26 cellular contexts compared by ENCODE assay signal in the genomic region with DNA sequence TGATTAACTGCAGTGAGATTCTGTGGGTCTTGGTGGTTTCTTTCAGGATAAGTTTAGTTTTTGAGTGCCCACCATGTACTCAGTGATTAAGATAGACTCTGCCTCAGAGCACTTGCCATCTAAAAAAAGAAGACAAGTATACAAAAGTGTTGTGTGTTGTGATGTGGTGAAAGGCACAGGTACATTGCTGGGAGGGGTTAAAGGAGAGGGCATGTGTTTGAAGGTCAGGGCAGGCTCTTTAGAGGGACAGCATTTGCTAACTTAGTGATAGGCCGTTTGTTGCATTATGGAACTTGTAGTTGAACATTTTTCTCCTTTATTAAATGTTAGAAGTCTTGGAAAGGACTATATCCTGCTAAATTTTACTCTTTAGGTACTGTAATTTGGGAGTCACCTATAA. TPM values are rescaled to one million over a fixed set of nuclear protein-coding genes. Genes with fewer than 3 reads are reported as not detected.
DNase-seq lines count a peak whose midpoint lies in the region; ATAC-seq and TF ChIP-seq lines count a peak whose summit lies in the region.
"Had no signal": no experiment of that assay in that cellular context is flagged by ENCODE, and none has a peak within 500 bp of the region (broad histone marks: within the 10 kb centered on the region; RNA-seq: fewer than 3 reads in every experiment).

No MANE protein-coding gene starts in this region.

- H3K9me3 Mint-ChIP-seq in H9 (no peaks in the 10 kb centered on the region), type B pancreatic cell (no peaks in the 10 kb centered on the region)
- no peaks in the 10 kb centered on the region for H3K9me3 Mint-ChIP-seq in central memory CD8-positive, alpha-beta T cell
- H3K9me3 Mint-ChIP-seq: immature natural killer cell; neural crest cell; stimulated activated naive CD8-positive, alpha-beta T cell treated with anti-CD3 and anti-CD28 coated beads, Interleukin-15, Interleukin-2, amounts not matched to agents 100 ng/mL and 50 ng/mL, for 24 hours had no signal

- no peak overlapping the region for H2BK12ac ChIP-seq in H9 (ENCODE audit: insufficient read length, low read depth, low read length)

- H4K91ac ChIP-seq in H9 (ENCODE audit: insufficient read length, low read depth, low read length) = no peak overlapping the region

- H3K4me1 ChIP-seq in cardiac muscle cell (ENCODE audit: low read depth) (peaks cover 6% of the 10 kb centered on the region), right atrium auricular region (peaks cover 0 to 4% of the 10 kb centered on the region in 2 donors), H9 (ENCODE audit: insufficient read depth, low read length) (no peaks in the 10 kb centered on the region), GM23248 (ENCODE audit: insufficient read depth) (peaks cover 32% of the 10 kb centered on the region)
- H3K4me1 ChIP-seq: BLaER1, pancreas had no signal

- H3K4me2 ChIP-seq in H9 (ENCODE audit: insufficient read depth, insufficient read length, low read length) (no peak overlapping the region), GM23248 (ENCODE audit: unreplicated experiment) (no peak overlapping the region)
- H3K4me2 ChIP-seq: BLaER1 had no signal

- no peak overlapping the region for H4K5ac ChIP-seq in H9 (ENCODE audit: insufficient read length, low read depth, low read length)

- H2BK120ac ChIP-seq in H9 (ENCODE audit: low read depth, low read length, poor library complexity, severe bottlenecking) = no peak overlapping the region

- H2AFZ ChIP-seq in H9 (ENCODE audit: low read length) (no peak overlapping the region), GM23248 (no peak overlapping the region)

- no peak overlapping the region for H3K4me3 ChIP-seq in cardiac muscle cell
- H3K4me3 ChIP-seq in right atrium auricular region = no peak overlapping the region
- H3K4me3 ChIP-seq in GM23248 = no peak overlapping the region
- H3K4me3 ChIP-seq: BLaER1, HAP-1, pancreas, thoracic aorta had no signal

- H3K9me3 ChIP-seq in cardiac muscle cell (ENCODE audit: low read depth) (no peaks in the 10 kb centered on the region), right atrium auricular region (no peaks in the 10 kb centered on the region), H9 (ENCODE audit: control insufficient read depth, low read depth, low read length) (no peaks in the 10 kb centered on the region), GM23248 (ENCODE audit: low read depth) (no peaks in the 10 kb centered on the region)
- H3K9me3 ChIP-seq: BLaER1, HAP-1, pancreas, thoracic aorta had no signal

- H2BK15ac ChIP-seq in H9 (ENCODE audit: low read depth, low read length) = no peak overlapping the region

- TF ChIP-seq CTCF in cardiac muscle cell (IDR thresholded peaks at IDR 0.05; ENCODE audit: low read depth, low read length) = no peak
- no peak for TF ChIP-seq CTCF in right atrium auricular region (IDR thresholded peaks at IDR 0.05)
- TF ChIP-seq CTCF in H9 (conservative IDR thresholded peaks at IDR 0.05) = no peak
- no peak for TF ChIP-seq CTCF in type B pancreatic cell (conservative IDR thresholded peaks at IDR 0.05)
- TF ChIP-seq CTCF in GM13976 (IDR thresholded peaks at IDR 0.05; ENCODE audit: borderline replicate concordance, control extremely low read depth, extremely low read depth, insufficient read depth, missing control alignments) = no peak

- no peak overlapping the region for H3K23ac ChIP-seq in H9 (ENCODE audit: insufficient read length, low read depth, low read length)

- H3K9ac ChIP-seq in H9 (ENCODE audit: extremely low read depth, insufficient read length, low read length) (no peak overlapping the region), GM23248 (no peak overlapping the region)
- H3K9ac ChIP-seq: BLaER1 had no signal

- no peaks in the 10 kb centered on the region for H3K27me3 Mint-ChIP-seq in H9 (ENCODE audit: low read depth)
- no peaks in the 10 kb centered on the region for H3K27me3 Mint-ChIP-seq in central memory CD8-positive, alpha-beta T cell
- no peaks in the 10 kb centered on the region for H3K27me3 Mint-ChIP-seq in type B pancreatic cell
- H3K27me3 Mint-ChIP-seq: stimulated activated naive CD8-positive, alpha-beta T cell treated with anti-CD3 and anti-CD28 coated beads, Interleukin-15, Interleukin-2, amounts not matched to agents 100 ng/mL and 50 ng/mL, for 24 hours had no signal

- no peak overlapping the region for H3K56ac ChIP-seq in H9 (ENCODE audit: insufficient read length, low read depth, low read length)

- in situ Hi-C loops in GM13976 (cut with MboI; ENCODE audit: low sequenced_read_pairs, unreplicated experiment) = no loop called here
- in situ Hi-C loops in GM23248 (cut with MboI) = no loop called here

- peaks cover 8% of the 10 kb centered on the region; the same call in 1 of the 2 replicates for H3K79me2 ChIP-seq in H9 (ENCODE audit: insufficient read depth, low read length)
- H3K79me2 ChIP-seq in GM23248 (ENCODE audit: insufficient read depth) = peaks cover 80% of the 10 kb centered on the region

- H3K79me1 ChIP-seq in H9 (ENCODE audit: insufficient read depth, low read depth, low read length, poor library complexity, severe bottlenecking) = peaks cover 5% of the 10 kb centered on the region

- H3K18ac ChIP-seq in H9 (ENCODE audit: insufficient read length, low read depth, low read length) = no peak overlapping the region

- no peak overlapping the region for H3K14ac ChIP-seq in H9 (ENCODE audit: insufficient read depth, low read length)

- peak overlapping the region; percentile 18 to 40 (median 31); a peak in 2 of 7 replicates for H3K27ac Mint-ChIP-seq in H9
- H3K27ac Mint-ChIP-seq in central memory CD8-positive, alpha-beta T cell (ENCODE audit: low read depth) = peak overlapping the region; percentile 36
- peak overlapping the region; percentile 44 for H3K27ac Mint-ChIP-seq in type B pancreatic cell
- H3K27ac Mint-ChIP-seq: stimulated activated naive CD8-positive, alpha-beta T cell treated with anti-CD3 and anti-CD28 coated beads, Interleukin-15, Interleukin-2, amounts not matched to agents 100 ng/mL and 50 ng/mL, for 24 hours had no signal

- no CpG with 5 or more reads among the region's 1 CpG for WGBS in H9 (ENCODE audit: extremely low coverage, insufficient read length, low lambda C conversion rate)
- WGBS in GM23248 (ENCODE audit: low coverage in 1 of 2, low lambda C conversion rate in 2 of 2, missing lambda C conversion rate in 2 of 2), 2 experiments = 64 to 87% methylated on average over 1 of the region's 1 CpG

- H3K4me1 Mint-ChIP-seq in H9 (peaks cover 12 to 23% of the 10 kb centered on the region in 2 experiments), type B pancreatic cell (ENCODE audit: unreplicated experiment) (no peaks in the 10 kb centered on the region)
- peaks cover 19% of the 10 kb centered on the region for H3K4me1 Mint-ChIP-seq in central memory CD8-positive, alpha-beta T cell
- H3K4me1 Mint-ChIP-seq: neural crest cell had no signal

- no peak overlapping the region for H4K8ac ChIP-seq in H9 (replicated peaks; ENCODE audit: insufficient read length, low read depth, low read length)

- peaks cover 75% of the 10 kb centered on the region for H3F3A ChIP-seq in GM23248 (ENCODE audit: insufficient read depth)

- H3T11ph ChIP-seq in H9 (ENCODE audit: low read length) = no peak overlapping the region

- H2BK5ac ChIP-seq in H9 (ENCODE audit: insufficient read length, low read length) = no peak overlapping the region

- no peaks in the 10 kb centered on the region for H3K23me2 ChIP-seq in H9 (ENCODE audit: insufficient read length, low read depth, low read length, poor library complexity, severe bottlenecking)

- peak overlapping the region; percentile 47 for H3K27ac ChIP-seq in cardiac muscle cell
- H3K27ac ChIP-seq in right atrium auricular region = no peak overlapping the region
- H3K27ac ChIP-seq in H9 (ENCODE audit: insufficient read length, low read depth, low read length) = no peak overlapping the region
- H3K27ac ChIP-seq in GM23248 = no peak overlapping the region
- H3K27ac ChIP-seq: BLaER1, brain microvascular endothelial cell, pancreas, thoracic aorta had no signal

- peaks cover 76% of the 10 kb centered on the region for H3K36me3 ChIP-seq in cardiac muscle cell
- peaks cover 96% of the 10 kb centered on the region for H3K36me3 ChIP-seq in right atrium auricular region
- H3K36me3 ChIP-seq in GM23248 (ENCODE audit: low read depth) = peaks cover 83% of the 10 kb centered on the region

- H3K27me3 ChIP-seq in cardiac muscle cell (no peaks in the 10 kb centered on the region), right atrium auricular region (no peaks in the 10 kb centered on the region), H9 (ENCODE audit: insufficient read depth, low read length) (no peaks in the 10 kb centered on the region), GM23248 (replicated peaks; ENCODE audit: insufficient read depth) (no peaks in the 10 kb centered on the region)
- H3K27me3 ChIP-seq: BLaER1, brain microvascular endothelial cell, pancreas had no signal

- H3K4me3 Mint-ChIP-seq in H9 (no peak overlapping the region), type B pancreatic cell (no peak overlapping the region)
- H3K4me3 Mint-ChIP-seq in central memory CD8-positive, alpha-beta T cell = no peak overlapping the region
- H3K4me3 Mint-ChIP-seq: immature natural killer cell; neural crest cell; stimulated activated naive CD8-positive, alpha-beta T cell treated with anti-CD3 and anti-CD28 coated beads, Interleukin-15, Interleukin-2, amounts not matched to agents 100 ng/mL and 50 ng/mL, for 24 hours had no signal

- H3K9me2 ChIP-seq in GM23248 (ENCODE audit: insufficient read depth) = no peaks in the 10 kb centered on the region

- H3K4ac ChIP-seq in H9 (ENCODE audit: low read depth, low read length) = no peak overlapping the region

- DNase-seq in cardiac muscle cell (ENCODE audit: low read depth in 1 of 2, low spot score in 1 of 2) = no peak
- no peak for DNase-seq in right atrium auricular region (ENCODE audit: low spot score)
- DNase-seq in H9 = no peak
- no peak for DNase-seq in central memory CD8-positive, alpha-beta T cell (ENCODE audit: low spot score in 2 of 2)
- no peak for DNase-seq in type B pancreatic cell (ENCODE audit: extremely low spot score, unreplicated experiment)
- DNase-seq in GM13976 (ENCODE audit: low spot score) = no peak
- no peak for DNase-seq in GM23248
- DNase-seq: activated CD4-positive, alpha-beta T cell treated with anti-CD3 and anti-CD28 coated beads, Interleukin-2, amount 50 U/mL, for 4 hours; activated CD4-positive, CD25-positive, alpha-beta regulatory T cell; activated CD8-positive, alpha-beta memory T cell treated with anti-CD3 and anti-CD28 coated beads, Interleukin-2, amount 50 U/mL, for 48 hours; brain microvascular endothelial cell; immature natural killer cell; Karpas-422; mesenchymal stem cell; NCI-H1930; NCI-H2171 treated with DMSO at 0.1 percent for 48 hours; NCI-H510A treated with DMSO at 0.1 percent for 48 hours; pancreas; retina; RPMI8226; small intestine had no signal

- H3K36me3 Mint-ChIP-seq in H9 (ENCODE audit: insufficient read depth in 1 of 3, low read depth in 3 of 3) (peaks cover 64 to 93% (median 86%) of the 10 kb centered on the region in 3 experiments), type B pancreatic cell (peaks cover 43% of the 10 kb centered on the region)
- peaks cover 84% of the 10 kb centered on the region for H3K36me3 Mint-ChIP-seq in central memory CD8-positive, alpha-beta T cell (ENCODE audit: insufficient read depth)

- H2AK5ac ChIP-seq in H9 (ENCODE audit: insufficient read length, low read length) = no peak overlapping the region

- no peak for ATAC-seq in central memory CD8-positive, alpha-beta T cell (replicated peaks; ENCODE audit: extremely low read depth, poor library complexity, severe bottlenecking)
- ATAC-seq: pancreas had no signal

- H4K20me1 ChIP-seq in H9 (ENCODE audit: control insufficient read depth, insufficient read depth, insufficient read length) (no peaks in the 10 kb centered on the region), GM23248 (ENCODE audit: insufficient read depth) (peaks cover 9% of the 10 kb centered on the region; the same call in 1 of the 2 replicates)

- H2BK20ac ChIP-seq in H9 (ENCODE audit: low read depth, low read length, poor library complexity, severe bottlenecking) = no peak overlapping the region

RNA-seq across cellular contexts. Expression of gene SF3B3, which starts 26.5 kb away (rescaled TPM):
- total RNA-seq in cardiac muscle cell (95.4 and 178 TPM in 2 replicates), right atrium auricular region (10 to 100 TPM; 82.1 to 95.1 TPM), H9 (2021) (493 and 511 TPM in 2 replicates), type B pancreatic cell (ENCODE audit: low replicate concordance) (283 and 429 TPM in 2 replicates)
- polyA plus RNA-seq in cardiac muscle cell (203 and 250 TPM in 2 replicates), GM23248 (2016; fragmentation: Nextera tagmentation; extraction: Ambion mirVana) (185 TPM in 2 replicates)
- total RNA-seq in GM23248 (2014; rRNA removed; shearing (Covaris generic)) = 69.3 and 166 TPM in 2 replicates

RNA-seq across cellular contexts. Expression of gene COG4, which starts 26.7 kb away (rescaled TPM):
- total RNA-seq in cardiac muscle cell (77.3 and 82.0 TPM in 2 replicates), right atrium auricular region (10 to 100 TPM; 29.1 to 41.8 TPM), H9 (2021) (51.9 and 54.1 TPM in 2 replicates), type B pancreatic cell (ENCODE audit: low replicate concordance) (79.0 and 96.8 TPM in 2 replicates)
- polyA plus RNA-seq in cardiac muscle cell (67.6 and 86.6 TPM in 2 replicates), GM23248 (2016; fragmentation: Nextera tagmentation; extraction: Ambion mirVana) (59.0 and 60.6 TPM in 2 replicates)
- total RNA-seq in GM23248 (2014; rRNA removed; shearing (Covaris generic)) = 66.4 and 83.2 TPM in 2 replicates
